In genomic region chr19:4523306-4524110, GRCh38 we compare ENCODE assay signal across 8 cellular contexts. TPM values are rescaled to one million over a fixed set of nuclear protein-coding genes. Genes with fewer than 3 reads are reported as not detected.
DNase-seq lines count a peak whose midpoint lies in the region; TF ChIP-seq lines count a peak whose summit lies in the region.
"Had no signal": no experiment of that assay in that cellular context is flagged by ENCODE, and none has a peak within 500 bp of the region (broad histone marks: within the 10 kb centered on the region; RNA-seq: fewer than 3 reads in every experiment).

No MANE protein-coding gene starts in this region.

- CTCF ChIA-PET in activated CD4-positive, alpha-beta memory T cell treated with anti-CD3 and anti-CD28 coated beads for 36 hours (lab: Charles Lee) = interaction anchor here (0.6 to 3.3 kb wide), 15 partner anchors 9 to 257 kb away, joined by 3 to 17 read pairs (median 4); partner anchors contain the start of genes LRG1 and PLIN5

- no peaks in the 10 kb centered on the region for H3K9me3 Mint-ChIP-seq in activated CD4-positive, alpha-beta memory T cell treated with anti-CD3 and anti-CD28 coated beads for 36 hours
- H3K9me3 Mint-ChIP-seq: naive thymus-derived CD8-positive, alpha-beta T cell had no signal

- DNase-seq in GM06990 (ENCODE audit: extremely low read depth, insufficient read length) = no peak
- DNase-seq in KBM-7 = peak; percentile 24
- DNase-seq in activated CD4-positive, alpha-beta memory T cell treated with anti-CD3 and anti-CD28 coated beads for 36 hours = peak; percentile 41
- DNase-seq in right atrium auricular region (ENCODE audit: low spot score) = no peak
- DNase-seq in stimulated activated CD8-positive, alpha-beta memory T cell treated with anti-CD3 and anti-CD28 coated beads, Interleukin-4, amount 100 ng/mL, for 48 hours = peak; percentile 66
- no peak for DNase-seq in inferior parietal cortex (ENCODE audit: extremely low spot score)
- DNase-seq in putamen (ENCODE audit: low spot score) = no peak

- no peak overlapping the region for H3K4me3 Mint-ChIP-seq in activated CD4-positive, alpha-beta memory T cell treated with anti-CD3 and anti-CD28 coated beads for 36 hours
- H3K4me3 Mint-ChIP-seq: naive thymus-derived CD8-positive, alpha-beta T cell had no signal

- H3K27ac ChIP-seq in right atrium auricular region = no peak overlapping the region

- peaks cover 0 to 17% of the 10 kb centered on the region in 2 donors for H3K4me1 ChIP-seq in right atrium auricular region

- peak; percentile 78 for TF ChIP-seq CTCF in GM06990 (IDR thresholded peaks at IDR 0.05; ENCODE audit: insufficient read depth, low read length, poor library complexity, severe bottlenecking)
- peak; percentile 53 to 70 for TF ChIP-seq CTCF in right atrium auricular region (IDR thresholded peaks at IDR 0.05)

- H3K4me1 Mint-ChIP-seq in activated CD4-positive, alpha-beta memory T cell treated with anti-CD3 and anti-CD28 coated beads for 36 hours (ENCODE audit: low read depth) = no peaks in the 10 kb centered on the region

- H3K4me3 ChIP-seq in GM06990 (replicated peaks; ENCODE audit: low read depth, low read length) (no peak overlapping the region), right atrium auricular region (no peak overlapping the region)

- no peaks in the 10 kb centered on the region; the same call in 1 of the 2 replicates for H3K27me3 ChIP-seq in GM06990 (replicated peaks; ENCODE audit: control insufficient read depth, insufficient read depth, low read length)
- no peaks in the 10 kb centered on the region for H3K27me3 ChIP-seq in right atrium auricular region

- no peaks in the 10 kb centered on the region for H3K36me3 ChIP-seq in GM06990 (ENCODE audit: control insufficient read depth, insufficient read depth, low read length)
- no peaks in the 10 kb centered on the region for H3K36me3 ChIP-seq in right atrium auricular region

- intact Hi-C loops in activated CD4-positive, alpha-beta memory T cell treated with anti-CD3 and anti-CD28 coated beads for 36 hours (cut with micrococcal nuclease) = loop anchor here (10.0 kb wide), 1 partner anchor 259 kb away; no protein-coding TSS in a partner anchor

- H3K27me3 Mint-ChIP-seq in activated CD4-positive, alpha-beta memory T cell treated with anti-CD3 and anti-CD28 coated beads for 36 hours = peaks cover 7% of the 10 kb centered on the region

- no peaks in the 10 kb centered on the region for H3K36me3 Mint-ChIP-seq in activated CD4-positive, alpha-beta memory T cell treated with anti-CD3 and anti-CD28 coated beads for 36 hours
- H3K36me3 Mint-ChIP-seq: naive thymus-derived CD8-positive, alpha-beta T cell had no signal

- POLR2A ChIA-PET in activated CD4-positive, alpha-beta memory T cell treated with anti-CD3 and anti-CD28 coated beads for 36 hours (lab: Charles Lee) = no interaction called here

- no peaks in the 10 kb centered on the region for H3K9me3 ChIP-seq in right atrium auricular region

- in situ Hi-C loops in KBM-7 (cut with MboI; ENCODE audit: low pct_unique_long_range_greater_than_20kb, low sequenced_read_pairs) = no loop called here

- no peak overlapping the region for H3K27ac Mint-ChIP-seq in activated CD4-positive, alpha-beta memory T cell treated with anti-CD3 and anti-CD28 coated beads for 36 hours
- H3K27ac Mint-ChIP-seq: naive thymus-derived CD8-positive, alpha-beta T cell had no signal

RNA-seq across cellular contexts. Expression of gene PLIN4, which starts 5.2 kb away (rescaled TPM):
- under 1 TPM in 1 of 2 experiments, not detected in 1; 0.02 TPM for total RNA-seq in activated CD4-positive, alpha-beta memory T cell treated with anti-CD3 and anti-CD28 coated beads for 36 hours
- total RNA-seq in right atrium auricular region = 100 to 1,000 TPM; 104 to 156 TPM

RNA-seq across cellular contexts. Expression of gene PLIN5, which starts 11.5 kb away (rescaled TPM):
- total RNA-seq in activated CD4-positive, alpha-beta memory T cell treated with anti-CD3 and anti-CD28 coated beads for 36 hours = under 1 TPM; 0.17 to 0.31 TPM
- 10 to 100 TPM; 21.4 to 43.6 TPM for total RNA-seq in right atrium auricular region

RNA-seq across cellular contexts. Expression of gene LRG1, which starts 16.3 kb away (rescaled TPM):
- total RNA-seq in activated CD4-positive, alpha-beta memory T cell treated with anti-CD3 and anti-CD28 coated beads for 36 hours = under 1 TPM; 0.88 to 0.92 TPM
- total RNA-seq in right atrium auricular region = under 1 TPM in 1 of 2 donors, not detected in 1; 0.67 TPM
- total RNA-seq: naive thymus-derived CD8-positive, alpha-beta T cell had no signal

RNA-seq across cellular contexts. Expression of gene SEMA6B, which starts 36.0 kb away (rescaled TPM):
- total RNA-seq in activated CD4-positive, alpha-beta memory T cell treated with anti-CD3 and anti-CD28 coated beads for 36 hours = under 1 TPM in 1 of 2 experiments, not detected in 1; 0.19 TPM
- 10 to 100 TPM in 1 of 2 donors, 1 to 10 TPM in 1; 3.9 to 10.8 TPM for total RNA-seq in right atrium auricular region

RNA-seq across cellular contexts. Expression of gene HDGFL2, which starts 51.4 kb away (rescaled TPM):
- 10 to 100 TPM; 46.0 to 47.7 TPM for total RNA-seq in activated CD4-positive, alpha-beta memory T cell treated with anti-CD3 and anti-CD28 coated beads for 36 hours
- 10 to 100 TPM; 18.3 to 24.8 TPM for total RNA-seq in right atrium auricular region

Comparison
In these comparisons a context has a peak if more than half of its experiments do, and no peak if none do; other contexts are left out.
1. DNase-seq: peak in KBM-7 (single experiment), activated CD4-positive, alpha-beta memory T cell treated with anti-CD3 and anti-CD28 coated beads for 36 hours (single experiment) and stimulated activated CD8-positive, alpha-beta memory T cell treated with anti-CD3 and anti-CD28 coated beads, Interleukin-4, amount 100 ng/mL, for 48 hours (single experiment); none in GM06990 (single experiment), right atrium auricular region (single experiment), inferior parietal cortex (single experiment) and putamen (single experiment).
2. RNA of gene PLIN4, which starts 5.2 kb away (total RNA-seq): 104 to 156 TPM in right atrium auricular region; 0.02 TPM in activated CD4-positive, alpha-beta memory T cell treated with anti-CD3 and anti-CD28 coated beads for 36 hours; every median in the first group is over 100 times any median in the second.
3. RNA of gene PLIN5, which starts 11.5 kb away (total RNA-seq): 21.4 to 43.6 TPM in right atrium auricular region; 0.17 to 0.31 TPM in activated CD4-positive, alpha-beta memory T cell treated with anti-CD3 and anti-CD28 coated beads for 36 hours; every median in the first group is over 10 times any median in the second.